In the genomic region with DNA sequence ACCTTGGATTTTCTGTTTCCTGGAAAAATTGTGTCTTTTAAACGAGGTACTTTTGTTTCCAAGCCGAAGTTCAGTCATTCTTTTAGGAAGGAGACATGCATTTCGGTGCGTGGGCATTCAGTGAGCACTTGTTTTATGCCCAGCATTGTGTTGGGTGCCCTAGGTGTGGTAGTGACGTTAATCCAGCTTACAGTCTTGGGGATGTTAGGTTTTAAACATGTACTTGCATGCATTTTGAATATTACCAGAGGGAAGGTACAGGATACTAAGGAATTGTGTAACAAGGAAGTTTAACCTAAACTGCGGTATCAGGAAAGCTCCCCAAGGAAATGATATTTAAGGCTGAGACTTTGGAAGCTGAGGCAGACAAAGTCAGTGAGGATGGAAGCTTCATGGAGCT, we compare ENCODE assay signal across 16 cellular contexts.
DNase-seq lines count a peak whose midpoint lies in the region; ATAC-seq and TF ChIP-seq lines count a peak whose summit lies in the region.
"Had no signal": no experiment of that assay in that cellular context is flagged by ENCODE, and none has a peak within 500 bp of the region (broad histone marks: within the 10 kb centered on the region; RNA-seq: fewer than 3 reads in every experiment).

No MANE protein-coding gene starts in this region.

- peaks cover 60% of the 10 kb centered on the region for H3F3A ChIP-seq in PC-9 (ENCODE audit: insufficient read depth, low read depth)

- peak overlapping the region; percentile 3 to 79 (median 42) for H3K27ac Mint-ChIP-seq in CD8-positive, alpha-beta memory T cell
- H3K27ac Mint-ChIP-seq in endodermal cell (no peak overlapping the region), progenitor cell of endocrine pancreas (peak overlapping the region; percentile 57)
- H3K27ac Mint-ChIP-seq in activated CD4-positive, alpha-beta T cell treated with anti-CD3 and anti-CD28 coated beads, Interleukin-2, amount 10 ng/mL, durations not matched to agents 7 days and 5 days: no peak overlapping the region
- H3K27ac Mint-ChIP-seq: dendritic cell treated with granulocyte-macrophage colony-stimulating factor and Interleukin-4, amounts not matched to agents 40 ng/mL and 50 ng/mL, for 4 days had no signal

- DNase-seq in CD8-positive, alpha-beta memory T cell: no peak
- no peak for DNase-seq in PC-9
- no peak for DNase-seq in endodermal cell
- no peak for DNase-seq in progenitor cell of endocrine pancreas (ENCODE audit: low spot score, unreplicated experiment)
- DNase-seq in activated CD4-positive, alpha-beta T cell treated with anti-CD3 and anti-CD28 coated beads, Interleukin-2, amount 10 ng/mL, durations not matched to agents 7 days and 5 days: no peak
- DNase-seq in upper lobe of right lung: no peak
- no peak for DNase-seq in omental fat pad (ENCODE audit: low spot score)
- DNase-seq: activated CD8-positive, alpha-beta T cell treated with anti-CD3 and anti-CD28 coated beads for 36 hours; activated naive CD4-positive, alpha-beta T cell; lower lobe of right lung; NCI-H2081 treated with DMSO at 0.1 percent for 48 hours; stimulated activated CD4-positive, alpha-beta T cell treated with anti-CD3 and anti-CD28 coated beads, Interleukin-4, amount 100 ng/mL, for 4 hours; T-helper 2 cell had no signal

- H3K9ac ChIP-seq in endodermal cell (ENCODE audit: extremely low read depth, low read length, poor library complexity, severe bottlenecking): no peak overlapping the region
- H3K9ac ChIP-seq: KMS-11 had no signal

- ATAC-seq in upper lobe of right lung (no peak), HG03354 (IDR thresholded peaks at IDR 0.05; ENCODE audit: poor library complexity, severe bottlenecking, unreplicated experiment) (no peak), omental fat pad (ENCODE audit: low FRiP score) (no peak)
- ATAC-seq: activated CD8-positive, alpha-beta T cell treated with anti-CD3 and anti-CD28 coated beads for 36 hours; lower lobe of right lung had no signal

- H3K9me3 Mint-ChIP-seq in CD8-positive, alpha-beta memory T cell: no peaks in the 10 kb centered on the region
- H3K9me3 Mint-ChIP-seq in endodermal cell: no peaks in the 10 kb centered on the region
- no peaks in the 10 kb centered on the region for H3K9me3 Mint-ChIP-seq in progenitor cell of endocrine pancreas (ENCODE audit: low read depth)
- no peaks in the 10 kb centered on the region for H3K9me3 Mint-ChIP-seq in activated CD4-positive, alpha-beta T cell treated with anti-CD3 and anti-CD28 coated beads, Interleukin-2, amount 10 ng/mL, durations not matched to agents 7 days and 5 days
- H3K9me3 Mint-ChIP-seq: activated CD8-positive, alpha-beta T cell treated with anti-CD3 and anti-CD28 coated beads for 36 hours; dendritic cell treated with granulocyte-macrophage colony-stimulating factor and Interleukin-4, amounts not matched to agents 40 ng/mL and 50 ng/mL, for 4 days had no signal

- intact Hi-C loops in PC-9 (cut with micrococcal nuclease; ENCODE audit: unreplicated experiment) (no loop called here), upper lobe of right lung (cut with DNase I) (no loop called here)

- peaks cover 6% of the 10 kb centered on the region; the same call in 1 of the 2 replicates for H4K20me1 ChIP-seq in PC-9 (ENCODE audit: insufficient read depth)

- H3K27me3 ChIP-seq in CD8-positive, alpha-beta memory T cell (ENCODE audit: insufficient read depth, low read length, poor library complexity, severe bottlenecking): no peaks in the 10 kb centered on the region
- H3K27me3 ChIP-seq in PC-9 (ENCODE audit: insufficient read depth, low read depth) (no peaks in the 10 kb centered on the region), endodermal cell (ENCODE audit: control insufficient read depth, insufficient read depth, low read length, poor library complexity, severe bottlenecking) (no peaks in the 10 kb centered on the region), upper lobe of right lung (no peaks in the 10 kb centered on the region)

- BruUV-seq in PC-9 (replicated peaks; lab: Mats Ljungman, UMichigan): no TSS peak

- no peaks in the 10 kb centered on the region for H3K9me3 ChIP-seq in CD8-positive, alpha-beta memory T cell (ENCODE audit: low read length)
- H3K9me3 ChIP-seq in PC-9 (ENCODE audit: insufficient read depth, low read depth) (no peaks in the 10 kb centered on the region), endodermal cell (ENCODE audit: control insufficient read depth, low read length) (no peaks in the 10 kb centered on the region), upper lobe of right lung (no peaks in the 10 kb centered on the region)
- H3K9me3 ChIP-seq: lower lobe of right lung had no signal

- H3K27ac ChIP-seq in CD8-positive, alpha-beta memory T cell (ENCODE audit: low read depth, low read length): no peak overlapping the region
- H3K27ac ChIP-seq in PC-9 (peak overlapping the region; percentile 95), endodermal cell (ENCODE audit: low read depth, low read length) (peak overlapping the region; percentile 90), upper lobe of right lung (no peak overlapping the region)
- H3K27ac ChIP-seq: KMS-11, lower lobe of right lung had no signal

- no peak overlapping the region for H3K4me3 ChIP-seq in CD8-positive, alpha-beta memory T cell (ENCODE audit: low read length)
- H3K4me3 ChIP-seq in PC-9: peak overlapping the region; percentile 50; the same call in 1 of the 2 replicates
- H3K4me3 ChIP-seq in endodermal cell (ENCODE audit: low read length): no peak overlapping the region
- no peak overlapping the region for H3K4me3 ChIP-seq in upper lobe of right lung
- H3K4me3 ChIP-seq: lower lobe of right lung had no signal

- CTCF ChIA-PET in CD8-positive, alpha-beta memory T cell (lab: Charles Lee): interaction anchor here (0.8 to 2.7 kb wide), 8 partner anchors 10 to 86 kb away, joined by 3 to 14 read pairs (median 6); no protein-coding TSS in a partner anchor
- CTCF ChIA-PET in PC-9 (lab: Charles Lee): interaction anchor here (0.6 kb wide), 1 partner anchor 100 kb away, joined by 3 read pairs; no protein-coding TSS in a partner anchor
- CTCF ChIA-PET in activated CD4-positive, alpha-beta T cell treated with anti-CD3 and anti-CD28 coated beads, Interleukin-2, amount 10 ng/mL, durations not matched to agents 7 days and 5 days (lab: Charles Lee): interaction anchor here (0.6 to 2.0 kb wide), 4 partner anchors 13 to 40 kb away, joined by 3 to 7 read pairs (median 4); no protein-coding TSS in a partner anchor

- no peaks in the 10 kb centered on the region for H3K36me3 ChIP-seq in CD8-positive, alpha-beta memory T cell (ENCODE audit: insufficient read depth, low read length)
- H3K36me3 ChIP-seq in PC-9 (ENCODE audit: low read depth): peaks cover 7% of the 10 kb centered on the region; the same call in 1 of the 2 replicates
- H3K36me3 ChIP-seq in endodermal cell (ENCODE audit: control insufficient read depth, insufficient read depth, low read length): peaks cover 9% of the 10 kb centered on the region
- H3K36me3 ChIP-seq in upper lobe of right lung: peaks cover 14% of the 10 kb centered on the region

- peaks cover 0 to 18% (median 10%) of the 10 kb centered on the region in 3 donors for H3K36me3 Mint-ChIP-seq in CD8-positive, alpha-beta memory T cell
- peaks cover 7% of the 10 kb centered on the region for H3K36me3 Mint-ChIP-seq in endodermal cell (ENCODE audit: low read depth)
- peaks cover 6% of the 10 kb centered on the region for H3K36me3 Mint-ChIP-seq in progenitor cell of endocrine pancreas (ENCODE audit: insufficient read depth)
- peaks cover 9% of the 10 kb centered on the region for H3K36me3 Mint-ChIP-seq in activated CD4-positive, alpha-beta T cell treated with anti-CD3 and anti-CD28 coated beads, Interleukin-2, amount 10 ng/mL, durations not matched to agents 7 days and 5 days (ENCODE audit: low read depth)

- no peak overlapping the region for H3K4me3 Mint-ChIP-seq in CD8-positive, alpha-beta memory T cell
- no peak overlapping the region for H3K4me3 Mint-ChIP-seq in endodermal cell
- no peak overlapping the region for H3K4me3 Mint-ChIP-seq in progenitor cell of endocrine pancreas (ENCODE audit: low read depth)
- H3K4me3 Mint-ChIP-seq in activated CD4-positive, alpha-beta T cell treated with anti-CD3 and anti-CD28 coated beads, Interleukin-2, amount 10 ng/mL, durations not matched to agents 7 days and 5 days: no peak overlapping the region
- H3K4me3 Mint-ChIP-seq: activated CD8-positive, alpha-beta T cell treated with anti-CD3 and anti-CD28 coated beads for 36 hours; dendritic cell treated with granulocyte-macrophage colony-stimulating factor and Interleukin-4, amounts not matched to agents 40 ng/mL and 50 ng/mL, for 4 days had no signal

- H3K4me2 ChIP-seq in PC-9: peak overlapping the region; percentile 85

- H3K9me2 ChIP-seq in PC-9 (ENCODE audit: insufficient read depth): no peaks in the 10 kb centered on the region

- H3K4me1 ChIP-seq in CD8-positive, alpha-beta memory T cell (ENCODE audit: insufficient read depth, low read length): peaks cover 39% of the 10 kb centered on the region
- H3K4me1 ChIP-seq in PC-9 (replicated peaks; ENCODE audit: insufficient read depth): peaks cover 69% of the 10 kb centered on the region
- no peaks in the 10 kb centered on the region for H3K4me1 ChIP-seq in endodermal cell (ENCODE audit: control insufficient read depth, insufficient read depth, low read length)
- peaks cover 47% of the 10 kb centered on the region for H3K4me1 ChIP-seq in upper lobe of right lung

- TF ChIP-seq CTCF in PC-9 (conservative IDR thresholded peaks at IDR 0.05) (no peak), endodermal cell (conservative IDR thresholded peaks at IDR 0.05) (no peak), progenitor cell of endocrine pancreas (IDR thresholded peaks at IDR 0.05; ENCODE audit: unreplicated experiment) (no peak), upper lobe of right lung (IDR thresholded peaks at IDR 0.05) (no peak), omental fat pad (IDR thresholded peaks at IDR 0.05) (no peak)

- no peak overlapping the region for H2AFZ ChIP-seq in PC-9

- 88 to 89% methylated on average over 6 of the region's 6 CpGs for WGBS in endodermal cell (ENCODE audit: insufficient coverage in 1 of 2, insufficient read length in 1 of 2), 2 experiments

- peaks cover 90% of the 10 kb centered on the region for H3K79me2 ChIP-seq in PC-9 (ENCODE audit: low read depth)

- POLR2A ChIA-PET in CD8-positive, alpha-beta memory T cell (lab: Charles Lee): interaction anchor here (1.0 to 1.8 kb wide), 2 partner anchors 13 to 27 kb away, joined by 4 to 7 read pairs; no protein-coding TSS in a partner anchor
- POLR2A ChIA-PET in PC-9 (lab: Charles Lee; ENCODE audit: unreplicated experiment): no interaction called here
- POLR2A ChIA-PET in activated CD4-positive, alpha-beta T cell treated with anti-CD3 and anti-CD28 coated beads, Interleukin-2, amount 10 ng/mL, durations not matched to agents 7 days and 5 days (lab: Charles Lee): no interaction called here

- H3K4me1 Mint-ChIP-seq in CD8-positive, alpha-beta memory T cell: peaks cover 69 to 84% (median 76%) of the 10 kb centered on the region in 3 donors
- peaks cover 7% of the 10 kb centered on the region for H3K4me1 Mint-ChIP-seq in endodermal cell
- peaks cover 33% of the 10 kb centered on the region for H3K4me1 Mint-ChIP-seq in progenitor cell of endocrine pancreas (ENCODE audit: low read depth)
- peaks cover 41% of the 10 kb centered on the region for H3K4me1 Mint-ChIP-seq in activated CD4-positive, alpha-beta T cell treated with anti-CD3 and anti-CD28 coated beads, Interleukin-2, amount 10 ng/mL, durations not matched to agents 7 days and 5 days

- no peaks in the 10 kb centered on the region for H3K27me3 Mint-ChIP-seq in CD8-positive, alpha-beta memory T cell
- H3K27me3 Mint-ChIP-seq in endodermal cell (ENCODE audit: insufficient read depth): no peaks in the 10 kb centered on the region
- H3K27me3 Mint-ChIP-seq in progenitor cell of endocrine pancreas: no peaks in the 10 kb centered on the region
- H3K27me3 Mint-ChIP-seq in activated CD4-positive, alpha-beta T cell treated with anti-CD3 and anti-CD28 coated beads, Interleukin-2, amount 10 ng/mL, durations not matched to agents 7 days and 5 days: no peaks in the 10 kb centered on the region
- H3K27me3 Mint-ChIP-seq: activated CD8-positive, alpha-beta T cell treated with anti-CD3 and anti-CD28 coated beads for 36 hours; dendritic cell treated with granulocyte-macrophage colony-stimulating factor and Interleukin-4, amounts not matched to agents 40 ng/mL and 50 ng/mL, for 4 days had no signal

Comparison
In these comparisons a context has a peak if more than half of its experiments do, and no peak if none do; other contexts are left out.
1. H3K27ac ChIP-seq: peak in PC-9 (single experiment) and endodermal cell (single experiment); none in CD8-positive, alpha-beta memory T cell (single experiment) and upper lobe of right lung (single experiment).
2. H3K27ac Mint-ChIP-seq: peak in CD8-positive, alpha-beta memory T cell (8 of 8) and progenitor cell of endocrine pancreas (single experiment); none in endodermal cell (single experiment) and activated CD4-positive, alpha-beta T cell treated with anti-CD3 and anti-CD28 coated beads, Interleukin-2, amount 10 ng/mL, durations not matched to agents 7 days and 5 days (single experiment).